Comparison of ENCODE assay signal across 5 cellular contexts in genomic region chr2:107146181-107146580, GRCh38.
"Had no signal": no experiment of that assay in that cellular context is flagged by ENCODE, and none has a peak within 500 bp of the region (broad histone marks: within the 10 kb centered on the region; RNA-seq: fewer than 3 reads in every experiment).

No MANE protein-coding gene starts in this region.

- H3K27ac ChIP-seq: HL-60 had no signal

- DNase-seq: IMR-90, KBM-7, KG1 had no signal

- H3K4me3 ChIP-seq: K562 had no signal
